In the genomic region with DNA sequence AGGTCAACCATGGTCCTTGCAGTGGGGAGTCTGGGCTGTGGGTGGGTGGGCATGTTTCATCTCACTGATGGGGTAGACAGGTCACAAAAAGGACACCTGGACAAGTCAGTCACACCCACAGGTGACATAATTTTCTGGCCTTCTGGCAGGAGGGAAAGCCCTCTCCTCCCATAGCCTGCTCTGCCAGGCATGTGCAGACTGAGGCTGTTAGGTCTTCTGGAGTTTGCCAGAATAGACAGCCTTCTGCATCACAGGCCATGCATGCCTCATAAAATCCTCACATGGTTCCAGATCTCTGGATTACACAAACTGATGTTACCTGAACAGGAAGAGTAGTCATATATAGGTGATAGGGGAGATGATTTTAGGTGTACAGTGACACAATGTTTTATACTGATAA, we compare ENCODE assay signal across 14 cellular contexts. TPM values are rescaled to one million over a fixed set of nuclear protein-coding genes. Genes with fewer than 3 reads are reported as not detected.
DNase-seq lines count a peak whose midpoint lies in the region; ATAC-seq and TF ChIP-seq lines count a peak whose summit lies in the region.
"Had no signal": no experiment of that assay in that cellular context is flagged by ENCODE, and none has a peak within 500 bp of the region (broad histone marks: within the 10 kb centered on the region; RNA-seq: fewer than 3 reads in every experiment).

No MANE protein-coding gene starts in this region.

- intact Hi-C loops in IMR-90 (cut with micrococcal nuclease), result no loop called here

- H4K20me1 ChIP-seq in IMR-90 (ENCODE audit: insufficient read depth, low read length), result no peaks in the 10 kb centered on the region

- no peak for TF ChIP-seq RAD21 in IMR-90 (IDR thresholded peaks at IDR 0.05; ENCODE audit: low read length)

- peaks cover 27% of the 10 kb centered on the region for H3K4me1 Mint-ChIP-seq in activated CD8-positive, alpha-beta T cell treated with anti-CD3 and anti-CD28 coated beads, Interleukin-2, amount 10 ng/mL, durations not matched to agents 7 days and 5 days (ENCODE audit: low read depth)

- no peak for ATAC-seq in IMR-90 (ENCODE audit: low read depth)
- no peak for ATAC-seq in activated CD8-positive, alpha-beta T cell treated with anti-CD3 and anti-CD28 coated beads, Interleukin-2, amount 10 ng/mL, durations not matched to agents 7 days and 5 days
- ATAC-seq: psoas muscle had no signal

- no peak overlapping the region for H2BK5ac ChIP-seq in IMR-90 (ENCODE audit: low read depth, low read length, poor library complexity, severe bottlenecking)

- H2BK120ac ChIP-seq in IMR-90 (ENCODE audit: low read depth, low read length), result no peak overlapping the region

- H3K4me3 ChIP-seq in IMR-90 (ENCODE audit: insufficient read depth, low read depth, low read length) (no peak overlapping the region), adipocyte (ENCODE audit: low read length) (peak overlapping the region; percentile 34), subcutaneous abdominal adipose tissue (ENCODE audit: low read depth in 1 of 5, low read length in 5 of 5) (no peak overlapping the region)
- H3K4me3 ChIP-seq: psoas muscle had no signal

- H3K9me1 ChIP-seq in IMR-90 (ENCODE audit: insufficient read depth, low read length), result peaks cover 15% of the 10 kb centered on the region

- POLR2A ChIA-PET in IMR-90 (lab: Charles Lee; ENCODE audit: unreplicated experiment), result no interaction called here
- POLR2A ChIA-PET in activated CD8-positive, alpha-beta T cell treated with anti-CD3 and anti-CD28 coated beads, Interleukin-2, amount 10 ng/mL, durations not matched to agents 7 days and 5 days (lab: Charles Lee), result no interaction called here

- peaks cover 5% of the 10 kb centered on the region for H3K36me3 Mint-ChIP-seq in activated CD8-positive, alpha-beta T cell treated with anti-CD3 and anti-CD28 coated beads, Interleukin-2, amount 10 ng/mL, durations not matched to agents 7 days and 5 days (ENCODE audit: low read depth)

- CTCF ChIA-PET in IMR-90 (lab: Yijun Ruan, JAX), result interaction anchor here (0.8 kb wide), 1 partner anchor 71 kb away, joined by 4 read pairs; no protein-coding TSS in a partner anchor
- CTCF ChIA-PET in activated CD8-positive, alpha-beta T cell treated with anti-CD3 and anti-CD28 coated beads, Interleukin-2, amount 10 ng/mL, durations not matched to agents 7 days and 5 days (lab: Charles Lee), result interaction anchor here (0.7 to 0.8 kb wide), 2 partner anchors 26 to 106 kb away, joined by 3 to 4 read pairs; no protein-coding TSS in a partner anchor

- H3K36me3 ChIP-seq in IMR-90 (ENCODE audit: control insufficient read depth, insufficient read depth, low read length) (no peaks in the 10 kb centered on the region), adipocyte (ENCODE audit: control insufficient read depth, insufficient read depth, low read length, severe bottlenecking) (no peaks in the 10 kb centered on the region), subcutaneous abdominal adipose tissue (ENCODE audit: control insufficient read depth in 5 of 5, insufficient read depth in 5 of 5, low read length in 5 of 5) (no peaks in the 10 kb centered on the region)

- no TSS peak for BruUV-seq in IMR-90 (replicated peaks; lab: Mats Ljungman, UMichigan)

- peak overlapping the region; percentile 44; the same call in 1 of the 2 replicates for H2AK5ac ChIP-seq in IMR-90 (ENCODE audit: low read depth, low read length)

- H3K9me3 Mint-ChIP-seq in activated CD8-positive, alpha-beta T cell treated with anti-CD3 and anti-CD28 coated beads, Interleukin-2, amount 10 ng/mL, durations not matched to agents 7 days and 5 days (ENCODE audit: insufficient read depth), result no peaks in the 10 kb centered on the region
- H3K9me3 Mint-ChIP-seq: naive B cell had no signal

- DNase-seq in IMR-90, result no peak
- DNase-seq in adipocyte (ENCODE audit: low read depth), result no peak
- DNase-seq in kidney tubule cell (ENCODE audit: low spot score), result peak; percentile 69
- DNase-seq in activated CD8-positive, alpha-beta T cell treated with anti-CD3 and anti-CD28 coated beads, Interleukin-2, amount 10 ng/mL, durations not matched to agents 7 days and 5 days, result no peak
- DNase-seq in NCI-H128 (lab: John Stamatoyannopoulos, UW; ENCODE audit: unreplicated experiment), result no peak
- no peak for DNase-seq in MV-4-11 (lab: John Stamatoyannopoulos, UW)
- DNase-seq: activated CD4-positive, alpha-beta T cell treated with anti-CD3 and anti-CD28 coated beads for 48 hours; activated naive CD4-positive, alpha-beta T cell treated with anti-CD3 and anti-CD28 coated beads for 36 hours; DMS153; naive B cell; NCI-H1105; psoas muscle; stimulated activated CD4-positive, alpha-beta T cell treated with anti-CD3 and anti-CD28 coated beads, Interleukin-15, amount 100 ng/mL, for 24 hours had no signal

- H3K4me2 ChIP-seq in IMR-90 (ENCODE audit: low read depth, low read length), result no peak overlapping the region

- H3K4me1 ChIP-seq in IMR-90 (ENCODE audit: control insufficient read depth, insufficient read depth, low read length) (peaks cover 21% of the 10 kb centered on the region), adipocyte (ENCODE audit: control insufficient read depth, insufficient read depth, low read length) (peaks cover 76% of the 10 kb centered on the region), subcutaneous abdominal adipose tissue (ENCODE audit: control insufficient read depth in 5 of 5, insufficient read depth in 5 of 5, low read length in 5 of 5) (peaks cover 5 to 63% (median 54%) of the 10 kb centered on the region in 5 donors)

- in situ Hi-C loops in IMR-90 (cut with MboI; ENCODE audit: low sequenced_read_pairs), result no loop called here

- no peak overlapping the region for H4K8ac ChIP-seq in IMR-90 (ENCODE audit: low read depth in 2 of 2, low read length in 2 of 2)

- H4K5ac ChIP-seq in IMR-90 (ENCODE audit: low read depth, low read length), result no peak overlapping the region

- H3K27ac ChIP-seq in IMR-90 (ENCODE audit: insufficient read depth, low read length) (no peak overlapping the region), subcutaneous abdominal adipose tissue (ENCODE audit: low read depth, low read length) (peak overlapping the region; percentile 31)
- H3K27ac ChIP-seq: psoas muscle had no signal

- H3K4ac ChIP-seq in IMR-90 (ENCODE audit: low read depth, low read length), result 0 out of 2 replicates have a peak overlapping the region, but pooled peaks have one; percentile 8

- 0 out of 2 replicates have a peak overlapping the region, but pooled peaks have one; percentile 37 for H3K14ac ChIP-seq in IMR-90 (replicated peaks; ENCODE audit: low read depth, low read length)

- no peak overlapping the region for H3K23ac ChIP-seq in IMR-90 (ENCODE audit: low read depth, low read length)

- H2BK15ac ChIP-seq in IMR-90 (ENCODE audit: low read depth, low read length), result peak overlapping the region; percentile 60; the same call in 1 of the 3 replicates

- H3K27me3 ChIP-seq in IMR-90 (ENCODE audit: control insufficient read depth, insufficient read depth, low read length) (no peaks in the 10 kb centered on the region), adipocyte (replicated peaks; ENCODE audit: control insufficient read depth, insufficient read depth, low read length) (no peaks in the 10 kb centered on the region), subcutaneous abdominal adipose tissue (ENCODE audit: control insufficient read depth in 5 of 5, insufficient read depth in 4 of 5, low read length in 5 of 5) (no peaks in the 10 kb centered on the region)

- 0 out of 2 replicates have a peak overlapping the region, but pooled peaks have one; percentile 35 for H2BK20ac ChIP-seq in IMR-90 (ENCODE audit: low read depth, low read length)

- dilution Hi-C loops in IMR-90 (cut with HindIII; ENCODE audit: low sequenced_read_pairs, unreplicated experiment), result no loop called here

- H3K27me3 Mint-ChIP-seq in activated CD8-positive, alpha-beta T cell treated with anti-CD3 and anti-CD28 coated beads, Interleukin-2, amount 10 ng/mL, durations not matched to agents 7 days and 5 days (ENCODE audit: low read depth), result no peaks in the 10 kb centered on the region
- H3K27me3 Mint-ChIP-seq: naive B cell had no signal

- H2AFZ ChIP-seq in IMR-90 (replicated peaks; ENCODE audit: low read length, poor library complexity), result no peak overlapping the region

- H3K9ac ChIP-seq in IMR-90 (ENCODE audit: low read depth, low read length) (no peak overlapping the region), adipocyte (ENCODE audit: low read length) (no peak overlapping the region), subcutaneous abdominal adipose tissue (ENCODE audit: low read length in 5 of 5) (peak overlapping the region in 1 of 5 donors; percentile 3)

- no peak overlapping the region for H3K56ac ChIP-seq in IMR-90 (ENCODE audit: extremely low read depth, insufficient read depth, low read length)

- TF ChIP-seq POLR2A in IMR-90 (IDR thresholded peaks at IDR 0.05; ENCODE audit: low read depth, low read length), result no peak

- H3K18ac ChIP-seq in IMR-90 (ENCODE audit: low read depth, low read length), result no peak overlapping the region

- no peak overlapping the region for H2AK9ac ChIP-seq in IMR-90 (replicated peaks; ENCODE audit: low read depth, low read length, poor library complexity)

- H3K9me3 ChIP-seq in IMR-90 (ENCODE audit: control insufficient read depth, insufficient read depth, low read length) (no peaks in the 10 kb centered on the region), adipocyte (ENCODE audit: control insufficient read depth, low read length) (no peaks in the 10 kb centered on the region), subcutaneous abdominal adipose tissue (ENCODE audit: control insufficient read depth in 5 of 5, low read length in 5 of 5) (peaks cover 0 to 2% (median 0%) of the 10 kb centered on the region in 5 donors)
- H3K9me3 ChIP-seq: psoas muscle had no signal

- no peak for TF ChIP-seq CTCF in IMR-90 (conservative IDR thresholded peaks at IDR 0.05; ENCODE audit: low read depth, low read length)

- no peak overlapping the region for H3K27ac Mint-ChIP-seq in activated CD8-positive, alpha-beta T cell treated with anti-CD3 and anti-CD28 coated beads, Interleukin-2, amount 10 ng/mL, durations not matched to agents 7 days and 5 days
- H3K27ac Mint-ChIP-seq: activated naive CD4-positive, alpha-beta T cell treated with anti-CD3 and anti-CD28 coated beads for 36 hours had no signal

- no peak overlapping the region for H3K4me3 Mint-ChIP-seq in activated CD8-positive, alpha-beta T cell treated with anti-CD3 and anti-CD28 coated beads, Interleukin-2, amount 10 ng/mL, durations not matched to agents 7 days and 5 days
- H3K4me3 Mint-ChIP-seq: activated naive CD4-positive, alpha-beta T cell treated with anti-CD3 and anti-CD28 coated beads for 36 hours; naive B cell had no signal

- no peaks in the 10 kb centered on the region for H3K79me1 ChIP-seq in IMR-90 (ENCODE audit: low read depth in 1 of 2, low read length in 2 of 2)

- no peak overlapping the region; the same call in 1 of the 2 replicates for H4K91ac ChIP-seq in IMR-90 (ENCODE audit: insufficient read depth, low read depth, low read length)

TF ChIP-seq in IMR-90, 13 proteins besides CTCF, POLR2A, EP300 and RAD21 (continues in another document):
- no peak for TF ChIP-seq CEBPB (IDR thresholded peaks at IDR 0.05; ENCODE audit: low read depth, low read length)

RNA-seq across cellular contexts. Expression of gene ARHGAP26, which starts 49.1 kb away (rescaled TPM):
- 0.54 and 0.56 TPM in 2 replicates for total RNA-seq in IMR-90 (2012; rRNA removed)
- 0.27 and 0.56 TPM in 2 replicates for polyA plus RNA-seq in IMR-90 (2012; rRNA removed)
- polyA plus RNA-seq in IMR-90 (2012; cell fraction: cytosol; rRNA removed), result 0.06 and 0.13 TPM in 2 replicates
- 0.40 and 2.1 TPM in 2 replicates for polyA plus RNA-seq in IMR-90 (2012; cell fraction: nucleus; rRNA removed; ENCODE audit: low replicate concordance)
- total RNA-seq in activated CD8-positive, alpha-beta T cell treated with anti-CD3 and anti-CD28 coated beads, Interleukin-2, amount 10 ng/mL, durations not matched to agents 7 days and 5 days, result 10 to 100 TPM; 25.4 to 30.3 TPM

Comparison
In these comparisons a context has a peak if more than half of its experiments do, and no peak if none do; other contexts are left out.
1. RNA of gene ARHGAP26, which starts 49.1 kb away (total RNA-seq): 25.4 to 30.3 TPM in activated CD8-positive, alpha-beta T cell treated with anti-CD3 and anti-CD28 coated beads, Interleukin-2, amount 10 ng/mL, durations not matched to agents 7 days and 5 days; 0.54 to 0.56 TPM in IMR-90; every median in the first group is over 10 times any median in the second.